Comparison of ENCODE assay signal across 8 cellular contexts in the genomic region with DNA sequence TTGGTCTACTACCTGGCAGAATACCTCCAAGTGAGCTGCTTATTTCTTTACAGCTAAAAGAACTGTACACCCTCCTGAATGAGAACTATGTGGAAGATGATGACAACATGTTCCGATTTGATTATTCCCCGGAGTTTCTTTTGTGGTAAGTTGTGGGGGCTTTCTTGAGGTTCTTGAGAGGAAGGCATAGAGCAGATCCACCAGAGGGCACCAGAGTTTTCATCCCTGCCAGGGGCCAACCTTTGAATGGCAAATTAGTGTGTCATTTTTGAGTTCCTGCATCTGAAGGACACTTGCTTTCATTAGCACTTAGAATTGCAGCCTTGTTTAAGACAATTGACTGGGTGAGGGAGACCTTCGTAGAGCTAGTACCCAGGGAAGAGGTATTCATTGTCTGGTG. TPM values are rescaled to one million over a fixed set of nuclear protein-coding genes. Genes with fewer than 3 reads are reported as not detected.
A peak's percentile ranks its signal among the peaks of the same experiment; 100 is the strongest.
DNase-seq lines count a peak whose midpoint lies in the region; ATAC-seq and TF ChIP-seq lines count a peak whose summit lies in the region.

No MANE protein-coding gene starts in this region.

- H3K27me3 ChIP-seq in HL-60 (ENCODE audit: insufficient read depth, poor library complexity, severe bottlenecking) (no peaks in the 10 kb centered on the region), left lung (no peaks in the 10 kb centered on the region)

- H3K36me3 Mint-ChIP-seq in stimulated activated effector memory CD8-positive, alpha-beta T cell treated with anti-CD3 and anti-CD28 coated beads, Interleukin-12 subunit alpha, Interleukin-12 subunit beta, amount 100 ng/mL, for 72 hours, result peaks cover 100% of the 10 kb centered on the region

- H3K36me3 ChIP-seq in left lung, result peaks cover 3 to 99% of the 10 kb centered on the region in 2 donors

- no peaks in the 10 kb centered on the region for H3K9me3 Mint-ChIP-seq in stimulated activated effector memory CD8-positive, alpha-beta T cell treated with anti-CD3 and anti-CD28 coated beads, Interleukin-12 subunit alpha, Interleukin-12 subunit beta, amount 100 ng/mL, for 72 hours

- intact Hi-C loops in left lung (cut with DNase I), result no loop called here

- H3K27ac ChIP-seq in HL-60 (replicated peaks) (no peak overlapping the region), left lung (no peak overlapping the region)

- H3K4me3 ChIP-seq in HL-60 (replicated peaks; ENCODE audit: insufficient read depth, low read length) (no peak overlapping the region), left lung (no peak overlapping the region)

- no peak for ATAC-seq in left lung
- no peak for ATAC-seq in stimulated activated effector memory CD8-positive, alpha-beta T cell treated with anti-CD3 and anti-CD28 coated beads, Interleukin-12 subunit alpha, Interleukin-12 subunit beta, amount 100 ng/mL, for 72 hours

- H3K4me3 Mint-ChIP-seq in stimulated activated effector memory CD8-positive, alpha-beta T cell treated with anti-CD3 and anti-CD28 coated beads, Interleukin-12 subunit alpha, Interleukin-12 subunit beta, amount 100 ng/mL, for 72 hours, result no peak overlapping the region

- H3K4me1 ChIP-seq in left lung, result peaks cover 14 to 20% of the 10 kb centered on the region in 2 donors

- no peaks in the 10 kb centered on the region for H3K4me1 Mint-ChIP-seq in stimulated activated effector memory CD8-positive, alpha-beta T cell treated with anti-CD3 and anti-CD28 coated beads, Interleukin-12 subunit alpha, Interleukin-12 subunit beta, amount 100 ng/mL, for 72 hours

- H3K27ac Mint-ChIP-seq in stimulated activated effector memory CD8-positive, alpha-beta T cell treated with anti-CD3 and anti-CD28 coated beads, Interleukin-12 subunit alpha, Interleukin-12 subunit beta, amount 100 ng/mL, for 72 hours, result no peak overlapping the region

- DNase-seq in AML-193 (lab: John Stamatoyannopoulos, UW), result peak; percentile 36 to 56
- no peak for DNase-seq in HL-60 (ENCODE audit: low read depth in 1 of 2, low spot score in 1 of 2)
- peak; percentile 40 for DNase-seq in amniotic epithelial cell (ENCODE audit: low read depth)
- DNase-seq in left lung, result no peak
- no peak for DNase-seq in activated CD4-positive, alpha-beta T cell treated with anti-CD3 and anti-CD28 coated beads, Interleukin-2, amount 50 U/mL, for 48 hours
- DNase-seq in OCI-M2 (lab: John Stamatoyannopoulos, UW; ENCODE audit: unreplicated experiment), result no peak
- DNase-seq in stimulated activated effector memory CD8-positive, alpha-beta T cell treated with anti-CD3 and anti-CD28 coated beads, Interleukin-12 subunit alpha, Interleukin-12 subunit beta, amount 100 ng/mL, for 72 hours (ENCODE audit: low spot score in 2 of 2), result no peak
- DNase-seq in NCI-H748 (lab: John Stamatoyannopoulos, UW; ENCODE audit: unreplicated experiment), result no peak

- no peaks in the 10 kb centered on the region for H3K9me3 ChIP-seq in left lung

- TF ChIP-seq CTCF in HL-60 (IDR thresholded peaks at IDR 0.05; ENCODE audit: insufficient read depth, low read length), result peak; percentile 38
- TF ChIP-seq CTCF in left lung (IDR thresholded peaks at IDR 0.05), result peak; percentile 13 to 21

RNA-seq across cellular contexts. Expression of gene NMT1, which starts 35.0 kb away (rescaled TPM):
- total RNA-seq in left lung, result 100 to 1,000 TPM; 123 to 129 TPM

RNA-seq across cellular contexts. Expression of gene PLCD3, which starts 36.2 kb away (rescaled TPM):
- total RNA-seq in left lung, result 10 to 100 TPM; 41.0 to 49.1 TPM

RNA-seq across cellular contexts. Expression of gene ACBD4, which starts 39.3 kb away (rescaled TPM):
- total RNA-seq in left lung, result 10 to 100 TPM; 10.6 to 15.7 TPM

RNA-seq across cellular contexts. Expression of gene DCAKD, which starts 44.7 kb away (rescaled TPM):
- total RNA-seq in left lung, result 10 to 100 TPM; 20.5 to 30.8 TPM

RNA-seq across cellular contexts. Expression of gene HEXIM1, which starts 52.1 kb away (rescaled TPM):
- 10 to 100 TPM; 27.3 to 34.6 TPM for total RNA-seq in left lung

Comparison
In these comparisons a context has a peak if more than half of its experiments do, and no peak if none do; other contexts are left out.
1. DNase-seq: peak in AML-193 (2 of 2) and amniotic epithelial cell (single experiment); none in HL-60 (0 of 2), left lung (0 of 2), activated CD4-positive, alpha-beta T cell treated with anti-CD3 and anti-CD28 coated beads, Interleukin-2, amount 50 U/mL, for 48 hours (0 of 2), OCI-M2 (single experiment), stimulated activated effector memory CD8-positive, alpha-beta T cell treated with anti-CD3 and anti-CD28 coated beads, Interleukin-12 subunit alpha, Interleukin-12 subunit beta, amount 100 ng/mL, for 72 hours (0 of 2) and NCI-H748 (single experiment).